In the genomic region with DNA sequence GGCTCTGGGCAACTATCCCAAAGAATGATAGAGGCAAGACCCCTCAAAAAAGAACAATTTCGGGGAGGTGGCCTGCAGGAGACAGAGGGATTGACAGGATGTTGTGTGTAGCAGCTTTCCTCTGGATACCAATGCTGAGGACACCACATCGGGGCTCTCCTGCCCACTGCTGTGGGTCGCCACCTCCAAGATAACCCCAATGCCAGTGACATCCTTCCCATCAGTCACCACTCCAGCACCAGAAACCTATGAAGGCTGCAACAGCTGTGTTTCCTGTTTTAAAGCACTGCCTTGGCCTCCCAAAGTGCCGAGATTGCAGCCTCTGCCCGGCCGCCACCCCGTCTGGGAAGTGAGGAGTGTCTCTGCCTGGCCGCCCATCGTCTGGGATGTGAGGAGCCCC, we compare ENCODE assay signal across 15 cellular contexts.
"Had no signal": no experiment of that assay in that cellular context is flagged by ENCODE, and none has a peak within 500 bp of the region (broad histone marks: within the 10 kb centered on the region; RNA-seq: fewer than 3 reads in every experiment).

No MANE protein-coding gene starts in this region.

- DNase-seq: activated CD4-positive, alpha-beta T cell treated with anti-CD3 and anti-CD28 coated beads, Interleukin-2, amount 50 U/mL, for 1 hour; activated CD4-positive, CD25-positive, alpha-beta regulatory T cell treated with anti-CD3 and anti-CD28 coated beads, Interleukin-2, amount 50 U/mL, for 72 hours; activated CD8-positive, alpha-beta T cell treated with anti-CD3 and anti-CD28 coated beads, Interleukin-2, amount 10 ng/mL, durations not matched to agents 7 days and 5 days; activated gamma-delta T cell treated with Interleukin-2 at 50 U/mL for 16 hours; aorta; effector CD4-positive, alpha-beta T cell; foreskin fibroblast; lower lobe of right lung; natural killer cell; retina; stimulated activated CD4-positive, alpha-beta T cell treated with anti-CD3 and anti-CD28 coated beads, Interleukin-1b, Interleukin-23, amount 100 ng/mL, for 48 hours; substantia nigra; T1000; tibial artery had no signal

- H3K27ac ChIP-seq: lower lobe of right lung, tibial artery, VCaP had no signal

- H3K4me3 ChIP-seq: lower lobe of right lung, tibial artery had no signal

- H3K9me3 ChIP-seq: lower lobe of right lung, tibial artery had no signal

- H3K36me3 ChIP-seq: lower lobe of right lung, tibial artery had no signal

- H3K27me3 ChIP-seq: tibial artery had no signal
